ENCODE assay signal across 17 cellular contexts in genomic region chr14:99416909-99417308, GRCh38.
A peak's percentile ranks its signal among the peaks of the same experiment; 100 is the strongest.
DNase-seq lines count a peak whose midpoint lies in the region; ATAC-seq, FAIRE-seq and TF ChIP-seq lines count a peak whose summit lies in the region.
"Had no signal": no experiment of that assay in that cellular context is flagged by ENCODE, and none has a peak within 500 bp of the region (broad histone marks: within the 10 kb centered on the region; RNA-seq: fewer than 3 reads in every experiment).

No MANE protein-coding gene starts in this region.

- dilution Hi-C loops in IMR-90 (cut with HindIII; ENCODE audit: low sequenced_read_pairs, unreplicated experiment) = no loop called here

- no peak overlapping the region for H3K23ac ChIP-seq in IMR-90 (ENCODE audit: low read depth, low read length)

- TF ChIP-seq CTCF in HepG2 (CRISPR knock-in tag; IDR thresholded peaks at IDR 0.05) (no peak), right lobe of liver (IDR thresholded peaks at IDR 0.05) (no peak), IMR-90 (conservative IDR thresholded peaks at IDR 0.05; ENCODE audit: low read depth, low read length) (no peak), WTC11 (IDR thresholded peaks at IDR 0.05) (no peak), smooth muscle cell (IDR thresholded peaks at IDR 0.05; ENCODE audit: borderline replicate concordance, insufficient read depth, poor library complexity, severe bottlenecking) (no peak)

- H2AK9ac ChIP-seq in IMR-90 (replicated peaks; ENCODE audit: low read depth, low read length, poor library complexity) = no peak overlapping the region

- no peak overlapping the region for H2BK5ac ChIP-seq in IMR-90 (ENCODE audit: low read depth, low read length, poor library complexity, severe bottlenecking)

- in situ Hi-C loops in HepG2 (cut with HindIII; ENCODE audit: extremely low pct_ligation_motif_present, low pct_unique_long_range_greater_than_20kb) = no loop called here
- in situ Hi-C loops in IMR-90 (cut with MboI; ENCODE audit: low sequenced_read_pairs) = loop anchor here (10.0 kb wide), 1 partner anchor 92 kb away; no protein-coding TSS in a partner anchor

- H3K27ac Mint-ChIP-seq in WTC11 = peak overlapping the region; percentile 39; the same call in 1 of the 2 replicates
- H3K27ac Mint-ChIP-seq: CD4-positive, CD25-positive, alpha-beta regulatory T cell; CD8-positive, alpha-beta T cell had no signal

- no peaks in the 10 kb centered on the region for H3K9me3 Mint-ChIP-seq in WTC11
- H3K9me3 Mint-ChIP-seq: CD8-positive, alpha-beta T cell had no signal

- TF ChIP-seq RAD21 in HepG2 (CRISPR knock-in tag; IDR thresholded peaks at IDR 0.05) (no peak), IMR-90 (IDR thresholded peaks at IDR 0.05; ENCODE audit: low read length) (no peak)

- no TSS peak for BruUV-seq in HepG2 (replicated peaks; lab: Mats Ljungman, UMichigan)
- BruUV-seq in IMR-90 (replicated peaks; lab: Mats Ljungman, UMichigan) = no TSS peak

- no peak overlapping the region for H3K4me3 Mint-ChIP-seq in WTC11
- H3K4me3 Mint-ChIP-seq: CD4-positive, CD25-positive, alpha-beta regulatory T cell; CD8-positive, alpha-beta T cell had no signal

- H3K9me3 ChIP-seq in HepG2 (ENCODE audit: low read length) (no peaks in the 10 kb centered on the region), right lobe of liver (no peaks in the 10 kb centered on the region), IMR-90 (ENCODE audit: control insufficient read depth, insufficient read depth, low read length) (no peaks in the 10 kb centered on the region), smooth muscle cell (replicated peaks; ENCODE audit: low read depth) (no peaks in the 10 kb centered on the region)
- H3K9me3 ChIP-seq: Caco-2, HAP-1 had no signal

- no peak for FAIRE-seq in HepG2 (lab: Jason Lieb, UNC)
- FAIRE-seq: GM12892 had no signal

- ATAC-seq in HepG2 (no peak), right lobe of liver (no peak), IMR-90 (ENCODE audit: low read depth) (no peak), WTC11 (no peak)
- ATAC-seq: CD8-positive, alpha-beta T cell had no signal

- H3K36me3 ChIP-seq in HepG2 (replicated peaks in 1 of 2; ENCODE audit: control insufficient read depth in 1 of 2, insufficient read depth in 2 of 2, low read length in 2 of 2) = peaks cover 8 to 15% of the 10 kb centered on the region in 2 experiments; a peak in 3 of 5 replicates
- peaks cover 0 to 10% (median 2%) of the 10 kb centered on the region in 4 donors for H3K36me3 ChIP-seq in right lobe of liver
- peaks cover 6% of the 10 kb centered on the region; the same call in 1 of the 2 replicates for H3K36me3 ChIP-seq in IMR-90 (ENCODE audit: control insufficient read depth, insufficient read depth, low read length)
- H3K36me3 ChIP-seq in smooth muscle cell (ENCODE audit: low read depth) = no peaks in the 10 kb centered on the region
- H3K36me3 ChIP-seq: HAP-1 had no signal

- CTCF ChIA-PET in HepG2 (lab: Yijun Ruan, JAX; ENCODE audit: low intra/inter-chr PET ratio, low total read pairs) = interaction anchor here (3.3 kb wide), 1 partner anchor 28 kb away, joined by 21 read pairs; no protein-coding TSS in a partner anchor
- CTCF ChIA-PET in IMR-90 (lab: Yijun Ruan, JAX) = interaction anchor here (0.8 to 4.3 kb wide), 3 partner anchors 9 to 97 kb away, joined by 3 to 27 read pairs (median 4); no protein-coding TSS in a partner anchor
- CTCF ChIA-PET in WTC11 (lab: Charles Lee) = interaction anchor here (0.6 to 13.7 kb wide), 8 partner anchors 15 to 1154 kb away, joined by 3 to 416 read pairs (median 7); partner anchors contain the start of genes BCL11B, CCNK and SETD3
- CTCF ChIA-PET in HEK293T (lab: Yijun Ruan, JAX) = interaction anchor here (0.5 to 2.9 kb wide), 5 partner anchors 15 to 97 kb away, joined by 5 to 35 read pairs (median 10); no protein-coding TSS in a partner anchor

- H3K4ac ChIP-seq in IMR-90 (ENCODE audit: low read depth, low read length) = no peak overlapping the region

- no peak overlapping the region for H4K91ac ChIP-seq in IMR-90 (ENCODE audit: insufficient read depth, low read depth, low read length)

- H3K4me3 ChIP-seq in HepG2 (replicated peaks in 1 of 3; ENCODE audit: insufficient read depth in 1 of 3, low read depth in 2 of 3, low read length in 3 of 3) (no peak overlapping the region), right lobe of liver (no peak overlapping the region), IMR-90 (ENCODE audit: insufficient read depth, low read depth, low read length) (no peak overlapping the region), smooth muscle cell (no peak overlapping the region)
- H3K4me3 ChIP-seq: HAP-1 had no signal

- H3K79me2 ChIP-seq in HepG2 (ENCODE audit: insufficient read depth, low read length) (peaks cover under 1% of the 10 kb centered on the region), smooth muscle cell (ENCODE audit: low read depth) (peaks cover 27% of the 10 kb centered on the region)

- no peak overlapping the region for H4K5ac ChIP-seq in IMR-90 (ENCODE audit: low read depth, low read length)

- H3K4me1 Mint-ChIP-seq in WTC11 = peaks cover 61% of the 10 kb centered on the region

- no peak overlapping the region for H3K4me2 ChIP-seq in HepG2 (ENCODE audit: low read depth, low read length)
- no peak overlapping the region for H3K4me2 ChIP-seq in IMR-90 (ENCODE audit: low read depth, low read length)
- H3K4me2 ChIP-seq in smooth muscle cell = no peak overlapping the region

- H3K9ac ChIP-seq in HepG2 (ENCODE audit: insufficient read depth, low read depth, low read length) (no peak overlapping the region), IMR-90 (ENCODE audit: low read depth, low read length) (no peak overlapping the region), smooth muscle cell (ENCODE audit: low read depth) (no peak overlapping the region)

- POLR2A ChIA-PET in HepG2 (lab: Yijun Ruan, JAX) = no interaction called here
- POLR2A ChIA-PET in IMR-90 (lab: Charles Lee; ENCODE audit: unreplicated experiment) = no interaction called here
- POLR2A ChIA-PET in WTC11 (lab: Charles Lee) = interaction anchor here (1.8 kb wide), 1 partner anchor 24 kb away, joined by 4 read pairs; no protein-coding TSS in a partner anchor
- POLR2A ChIA-PET in HEK293T (lab: Yijun Ruan, JAX) = interaction anchor here (1.6 kb wide), 1 partner anchor 24 kb away, joined by 4 read pairs; no protein-coding TSS in a partner anchor

- H3K27ac ChIP-seq in HepG2 (ENCODE audit: extremely low read length, insufficient read depth, low read length) (no peak overlapping the region), right lobe of liver (no peak overlapping the region), IMR-90 (ENCODE audit: insufficient read depth, low read length) (no peak overlapping the region), smooth muscle cell (ENCODE audit: low read depth) (peak overlapping the region; percentile 97)

- H4K8ac ChIP-seq in IMR-90 (ENCODE audit: low read depth in 2 of 2, low read length in 2 of 2) = no peak overlapping the region

- intact Hi-C loops in HepG2 (cut with micrococcal nuclease; ENCODE audit: unreplicated experiment) = no loop called here
- intact Hi-C loops in right lobe of liver (cut with DNase I) = no loop called here
- intact Hi-C loops in IMR-90 (cut with micrococcal nuclease) = no loop called here

- H3K18ac ChIP-seq in IMR-90 (ENCODE audit: low read depth, low read length) = no peak overlapping the region

- peaks cover 4 to 5% of the 10 kb centered on the region in 2 experiments; a peak in 2 of 4 replicates for H3K79me1 ChIP-seq in IMR-90 (ENCODE audit: low read depth in 1 of 2, low read length in 2 of 2)

- TF ChIP-seq EP300 in HepG2 (IDR thresholded peaks at IDR 0.05; ENCODE audit: low read depth in 2 of 2, low read length in 2 of 2) (no peak), HepG2 (CRISPR knock-in tag; IDR thresholded peaks at IDR 0.05; ENCODE audit: borderline replicate concordance) (no peak)

- peaks cover 10% of the 10 kb centered on the region for H3K4me1 ChIP-seq in HepG2 (ENCODE audit: insufficient read depth, low read length)
- H3K4me1 ChIP-seq in right lobe of liver = no peaks in the 10 kb centered on the region
- no peaks in the 10 kb centered on the region; the same call in 1 of the 2 replicates for H3K4me1 ChIP-seq in IMR-90 (ENCODE audit: control insufficient read depth, insufficient read depth, low read length)
- peaks cover 20% of the 10 kb centered on the region for H3K4me1 ChIP-seq in smooth muscle cell (ENCODE audit: low read depth)

- H2BK15ac ChIP-seq in IMR-90 (ENCODE audit: low read depth, low read length) = no peak overlapping the region

- H3K27me3 ChIP-seq in HepG2 (ENCODE audit: control insufficient read depth in 1 of 2, insufficient read depth in 2 of 2, low read length in 2 of 2) (no peaks in the 10 kb centered on the region), right lobe of liver (no peaks in the 10 kb centered on the region), IMR-90 (ENCODE audit: control insufficient read depth, insufficient read depth, low read length) (no peaks in the 10 kb centered on the region), smooth muscle cell (ENCODE audit: low read depth) (no peaks in the 10 kb centered on the region)

- H3K27me3 Mint-ChIP-seq in WTC11 (ENCODE audit: low read depth) = no peaks in the 10 kb centered on the region
- H3K27me3 Mint-ChIP-seq: CD4-positive, CD25-positive, alpha-beta regulatory T cell had no signal

- no peak overlapping the region for H3K56ac ChIP-seq in IMR-90 (ENCODE audit: extremely low read depth, insufficient read depth, low read length)

- no peak overlapping the region for H2BK120ac ChIP-seq in IMR-90 (ENCODE audit: low read depth, low read length)

- H4K20me1 ChIP-seq in HepG2 (ENCODE audit: insufficient read depth, low read length) (no peaks in the 10 kb centered on the region), IMR-90 (ENCODE audit: insufficient read depth, low read length) (no peaks in the 10 kb centered on the region; the same call in 1 of the 2 replicates), smooth muscle cell (ENCODE audit: low read depth) (no peaks in the 10 kb centered on the region)

- peaks cover 17% of the 10 kb centered on the region for H3F3A ChIP-seq in smooth muscle cell (ENCODE audit: low read depth)

- H3K14ac ChIP-seq in IMR-90 (replicated peaks; ENCODE audit: low read depth, low read length) = no peak overlapping the region

- H2AK5ac ChIP-seq in IMR-90 (ENCODE audit: low read depth, low read length) = no peak overlapping the region

- H3K36me3 Mint-ChIP-seq in WTC11 = no peaks in the 10 kb centered on the region

- H3K9me1 ChIP-seq in IMR-90 (ENCODE audit: insufficient read depth, low read length) = 0 out of 2 replicates have a peak, but pooled peaks cover 4% of the 10 kb centered on the region

- no peak overlapping the region for H2BK20ac ChIP-seq in IMR-90 (ENCODE audit: low read depth, low read length)

- H2AFZ ChIP-seq in HepG2 (ENCODE audit: low read length) (no peak overlapping the region), IMR-90 (replicated peaks; ENCODE audit: low read length, poor library complexity) (no peak overlapping the region), smooth muscle cell (ENCODE audit: low read depth) (no peak overlapping the region)

- no peak for TF ChIP-seq POLR2A in HepG2 (IDR thresholded peaks at IDR 0.05; ENCODE audit: insufficient read depth in 1 of 2, low read depth in 2 of 2, low read length in 2 of 2)
- no peak for TF ChIP-seq POLR2A in right lobe of liver (IDR thresholded peaks at IDR 0.05)
- no peak for TF ChIP-seq POLR2A in IMR-90 (IDR thresholded peaks at IDR 0.05; ENCODE audit: low read depth, low read length)

- 96% methylated on average over 5 of the region's 5 CpGs for WGBS in HepG2 (ENCODE audit: low lambda C conversion rate)
- 79% methylated on average over 5 of the region's 5 CpGs for WGBS in right lobe of liver (ENCODE audit: insufficient coverage, low coverage, low lambda C conversion rate, missing lambda C conversion rate)
- no CpG with 5 or more reads among the region's 5 CpGs for WGBS in IMR-90 (ENCODE audit: extremely low coverage in 2 of 2, insufficient read length in 1 of 2), 2 experiments
- WGBS in smooth muscle cell (ENCODE audit: low lambda C conversion rate) = 92% methylated on average over 5 of the region's 5 CpGs

- DNase-seq in HepG2 (ENCODE audit: low spot score) (no peak), right lobe of liver (no peak), IMR-90 (no peak), WTC11 (ENCODE audit: low spot score) (no peak), smooth muscle cell (lab: John Stamatoyannopoulos, UW; ENCODE audit: unreplicated experiment) (no peak), NK-92 (lab: John Stamatoyannopoulos, UW; ENCODE audit: unreplicated experiment) (no peak), HEK293T (ENCODE audit: extremely low spot score) (no peak)
- no peak for DNase-seq in activated CD8-positive, alpha-beta memory T cell treated with anti-CD3 and anti-CD28 coated beads, Interleukin-2, amount 50 U/mL, for 4 hours
- DNase-seq: 8988T; C1 segment of cervical spinal cord; Caco-2; CD4-positive, CD25-positive, alpha-beta regulatory T cell; CD8-positive, alpha-beta T cell; DMS153; DND-41 had no signal

Comparison
In these comparisons a context has a peak if more than half of its experiments do, and no peak if none do; other contexts are left out.
1. POLR2A ChIA-PET loops: an anchor here in WTC11 (1.8 kb wide) and HEK293T (1.6 kb wide); none called in HepG2 and IMR-90.